1 cellular context compared by ENCODE assay signal in the genomic region with DNA sequence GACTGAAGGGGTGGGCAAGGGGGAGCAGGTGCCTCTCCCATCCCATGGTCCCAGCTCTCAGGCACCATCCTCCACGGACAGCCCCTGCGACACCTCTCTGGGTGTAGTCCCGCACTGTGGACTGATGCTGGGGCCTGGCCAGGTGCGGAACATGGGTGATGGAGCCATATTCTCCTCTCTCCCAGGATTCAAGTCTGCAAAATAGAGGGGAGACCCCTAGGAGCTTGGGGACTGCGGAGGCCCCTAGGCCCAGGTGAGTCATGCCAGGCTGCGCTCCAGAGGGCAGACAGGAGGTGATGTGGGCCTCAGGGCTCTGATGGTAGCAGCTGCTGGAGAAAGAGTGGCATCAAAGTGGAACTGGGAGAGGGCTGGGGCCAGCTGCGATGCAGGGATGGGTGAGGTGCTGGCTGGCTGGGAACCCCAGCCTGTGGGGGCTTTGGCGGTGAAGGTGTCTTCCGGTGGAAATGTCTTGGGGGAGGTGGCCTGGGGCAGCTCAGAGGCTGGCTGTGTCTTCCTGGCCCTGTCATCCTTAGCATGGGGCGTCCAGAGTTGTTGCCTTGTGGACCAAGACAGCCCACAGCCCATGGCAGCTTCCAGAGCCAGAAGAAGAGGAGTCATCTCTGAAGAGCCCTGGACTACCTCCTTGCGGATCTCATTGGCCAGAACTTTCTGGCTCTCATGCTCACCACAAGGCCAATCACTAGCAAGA.
TF ChIP-seq lines count a peak whose summit lies in the region.

No MANE protein-coding gene starts in this region.

TF ChIP-seq in H1, 55 proteins besides CTCF, POLR2A, EP300 and RAD21:
- TF ChIP-seq, protein P1, sequence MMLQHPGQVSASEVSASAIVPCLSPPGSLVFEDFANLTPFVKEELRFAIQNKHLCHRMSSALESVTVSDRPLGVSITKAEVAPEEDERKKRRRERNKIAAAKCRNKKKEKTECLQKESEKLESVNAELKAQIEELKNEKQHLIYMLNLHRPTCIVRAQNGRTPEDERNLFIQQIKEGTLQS (IDR thresholded peaks at IDR 0.05; ENCODE audit: insufficient read depth, low read depth, low read length) = no peak
- TF ChIP-seq BRCA1 (IDR thresholded peaks at IDR 0.05; ENCODE audit: low read depth, low read length) (no peak), BCL11A (IDR thresholded peaks at IDR 0.05; ENCODE audit: low read depth in 2 of 2, low read length in 2 of 2) (no peak), SUZ12 (IDR thresholded peaks at IDR 0.05; ENCODE audit: low read length) (no peak), CREB1 (IDR thresholded peaks at IDR 0.05) (no peak), JUN (IDR thresholded peaks at IDR 0.05; ENCODE audit: low read depth, low read length) (no peak), EGR1 (IDR thresholded peaks at IDR 0.05; ENCODE audit: borderline replicate concordance, low read depth, low read length) (no peak), TCF12 (IDR thresholded peaks at IDR 0.05; ENCODE audit: low read depth, low read length) (no peak), RNF2 (IDR thresholded peaks at IDR 0.05; ENCODE audit: borderline replicate concordance, low read depth, low read length, missing control alignments, poor library complexity, severe bottlenecking) (no peak)
- TF ChIP-seq, protein P2, sequence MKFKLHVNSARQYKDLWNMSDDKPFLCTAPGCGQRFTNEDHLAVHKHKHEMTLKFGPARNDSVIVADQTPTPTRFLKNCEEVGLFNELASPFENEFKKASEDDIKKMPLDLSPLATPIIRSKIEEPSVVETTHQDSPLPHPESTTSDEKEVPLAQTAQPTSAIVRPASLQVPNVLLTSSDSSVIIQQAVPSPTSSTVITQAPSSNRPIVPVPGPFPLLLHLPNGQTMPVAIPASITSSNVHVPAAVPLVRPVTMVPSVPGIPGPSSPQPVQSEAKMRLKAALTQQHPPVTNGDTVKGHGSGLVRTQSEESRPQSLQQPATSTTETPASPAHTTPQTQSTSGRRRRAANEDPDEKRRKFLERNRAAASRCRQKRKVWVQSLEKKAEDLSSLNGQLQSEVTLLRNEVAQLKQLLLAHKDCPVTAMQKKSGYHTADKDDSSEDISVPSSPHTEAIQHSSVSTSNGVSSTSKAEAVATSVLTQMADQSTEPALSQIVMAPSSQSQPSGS (IDR thresholded peaks at IDR 0.05; ENCODE audit: low read length) = no peak
- TF ChIP-seq, protein P3, sequence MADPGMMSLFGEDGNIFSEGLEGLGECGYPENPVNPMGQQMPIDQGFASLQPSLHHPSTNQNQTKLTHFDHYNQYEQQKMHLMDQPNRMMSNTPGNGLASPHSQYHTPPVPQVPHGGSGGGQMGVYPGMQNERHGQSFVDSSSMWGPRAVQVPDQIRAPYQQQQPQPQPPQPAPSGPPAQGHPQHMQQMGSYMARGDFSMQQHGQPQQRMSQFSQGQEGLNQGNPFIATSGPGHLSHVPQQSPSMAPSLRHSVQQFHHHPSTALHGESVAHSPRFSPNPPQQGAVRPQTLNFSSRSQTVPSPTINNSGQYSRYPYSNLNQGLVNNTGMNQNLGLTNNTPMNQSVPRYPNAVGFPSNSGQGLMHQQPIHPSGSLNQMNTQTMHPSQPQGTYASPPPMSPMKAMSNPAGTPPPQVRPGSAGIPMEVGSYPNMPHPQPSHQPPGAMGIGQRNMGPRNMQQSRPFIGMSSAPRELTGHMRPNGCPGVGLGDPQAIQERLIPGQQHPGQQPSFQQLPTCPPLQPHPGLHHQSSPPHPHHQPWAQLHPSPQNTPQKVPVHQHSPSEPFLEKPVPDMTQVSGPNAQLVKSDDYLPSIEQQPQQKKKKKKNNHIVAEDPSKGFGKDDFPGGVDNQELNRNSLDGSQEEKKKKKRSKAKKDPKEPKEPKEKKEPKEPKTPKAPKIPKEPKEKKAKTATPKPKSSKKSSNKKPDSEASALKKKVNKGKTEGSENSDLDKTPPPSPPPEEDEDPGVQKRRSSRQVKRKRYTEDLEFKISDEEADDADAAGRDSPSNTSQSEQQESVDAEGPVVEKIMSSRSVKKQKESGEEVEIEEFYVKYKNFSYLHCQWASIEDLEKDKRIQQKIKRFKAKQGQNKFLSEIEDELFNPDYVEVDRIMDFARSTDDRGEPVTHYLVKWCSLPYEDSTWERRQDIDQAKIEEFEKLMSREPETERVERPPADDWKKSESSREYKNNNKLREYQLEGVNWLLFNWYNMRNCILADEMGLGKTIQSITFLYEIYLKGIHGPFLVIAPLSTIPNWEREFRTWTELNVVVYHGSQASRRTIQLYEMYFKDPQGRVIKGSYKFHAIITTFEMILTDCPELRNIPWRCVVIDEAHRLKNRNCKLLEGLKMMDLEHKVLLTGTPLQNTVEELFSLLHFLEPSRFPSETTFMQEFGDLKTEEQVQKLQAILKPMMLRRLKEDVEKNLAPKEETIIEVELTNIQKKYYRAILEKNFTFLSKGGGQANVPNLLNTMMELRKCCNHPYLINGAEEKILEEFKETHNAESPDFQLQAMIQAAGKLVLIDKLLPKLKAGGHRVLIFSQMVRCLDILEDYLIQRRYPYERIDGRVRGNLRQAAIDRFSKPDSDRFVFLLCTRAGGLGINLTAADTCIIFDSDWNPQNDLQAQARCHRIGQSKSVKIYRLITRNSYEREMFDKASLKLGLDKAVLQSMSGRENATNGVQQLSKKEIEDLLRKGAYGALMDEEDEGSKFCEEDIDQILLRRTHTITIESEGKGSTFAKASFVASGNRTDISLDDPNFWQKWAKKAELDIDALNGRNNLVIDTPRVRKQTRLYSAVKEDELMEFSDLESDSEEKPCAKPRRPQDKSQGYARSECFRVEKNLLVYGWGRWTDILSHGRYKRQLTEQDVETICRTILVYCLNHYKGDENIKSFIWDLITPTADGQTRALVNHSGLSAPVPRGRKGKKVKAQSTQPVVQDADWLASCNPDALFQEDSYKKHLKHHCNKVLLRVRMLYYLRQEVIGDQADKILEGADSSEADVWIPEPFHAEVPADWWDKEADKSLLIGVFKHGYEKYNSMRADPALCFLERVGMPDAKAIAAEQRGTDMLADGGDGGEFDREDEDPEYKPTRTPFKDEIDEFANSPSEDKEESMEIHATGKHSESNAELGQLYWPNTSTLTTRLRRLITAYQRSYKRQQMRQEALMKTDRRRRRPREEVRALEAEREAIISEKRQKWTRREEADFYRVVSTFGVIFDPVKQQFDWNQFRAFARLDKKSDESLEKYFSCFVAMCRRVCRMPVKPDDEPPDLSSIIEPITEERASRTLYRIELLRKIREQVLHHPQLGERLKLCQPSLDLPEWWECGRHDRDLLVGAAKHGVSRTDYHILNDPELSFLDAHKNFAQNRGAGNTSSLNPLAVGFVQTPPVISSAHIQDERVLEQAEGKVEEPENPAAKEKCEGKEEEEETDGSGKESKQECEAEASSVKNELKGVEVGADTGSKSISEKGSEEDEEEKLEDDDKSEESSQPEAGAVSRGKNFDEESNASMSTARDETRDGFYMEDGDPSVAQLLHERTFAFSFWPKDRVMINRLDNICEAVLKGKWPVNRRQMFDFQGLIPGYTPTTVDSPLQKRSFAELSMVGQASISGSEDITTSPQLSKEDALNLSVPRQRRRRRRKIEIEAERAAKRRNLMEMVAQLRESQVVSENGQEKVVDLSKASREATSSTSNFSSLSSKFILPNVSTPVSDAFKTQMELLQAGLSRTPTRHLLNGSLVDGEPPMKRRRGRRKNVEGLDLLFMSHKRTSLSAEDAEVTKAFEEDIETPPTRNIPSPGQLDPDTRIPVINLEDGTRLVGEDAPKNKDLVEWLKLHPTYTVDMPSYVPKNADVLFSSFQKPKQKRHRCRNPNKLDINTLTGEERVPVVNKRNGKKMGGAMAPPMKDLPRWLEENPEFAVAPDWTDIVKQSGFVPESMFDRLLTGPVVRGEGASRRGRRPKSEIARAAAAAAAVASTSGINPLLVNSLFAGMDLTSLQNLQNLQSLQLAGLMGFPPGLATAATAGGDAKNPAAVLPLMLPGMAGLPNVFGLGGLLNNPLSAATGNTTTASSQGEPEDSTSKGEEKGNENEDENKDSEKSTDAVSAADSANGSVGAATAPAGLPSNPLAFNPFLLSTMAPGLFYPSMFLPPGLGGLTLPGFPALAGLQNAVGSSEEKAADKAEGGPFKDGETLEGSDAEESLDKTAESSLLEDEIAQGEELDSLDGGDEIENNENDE (IDR thresholded peaks at IDR 0.05; ENCODE audit: insufficient replicate concordance, low read length) = no peak
TF ChIP-seq in H1: peak in this region for 0.
